ENCODE assay signal across 31 cellular contexts in genomic region chr3:13572926-13573623, GRCh38. TPM values are rescaled to one million over a fixed set of nuclear protein-coding genes. Genes with fewer than 3 reads are reported as not detected.
"Had no signal": no experiment of that assay in that cellular context is flagged by ENCODE, and none has a peak within 500 bp of the region (broad histone marks: within the 10 kb centered on the region; RNA-seq: fewer than 3 reads in every experiment).

No MANE protein-coding gene starts in this region.

- H3K27ac ChIP-seq: left ventricle myocardium inferior, pancreas, psoas muscle, sigmoid colon had no signal

- H3K9me3 Mint-ChIP-seq: activated CD4-positive, alpha-beta memory T cell treated with anti-CD3 and anti-CD28 coated beads, Interleukin-2, amount 10 ng/mL, durations not matched to agents 7 days and 5 days; activated CD4-positive, alpha-beta T cell treated with anti-CD3 and anti-CD28 coated beads, Interleukin-2, amount 10 ng/mL, durations not matched to agents 7 days and 5 days; activated naive CD4-positive, alpha-beta T cell treated with anti-CD3 and anti-CD28 coated beads for 36 hours; activated naive CD8-positive, alpha-beta T cell treated with anti-CD3 and anti-CD28 coated beads, Interleukin-2, amount 10 ng/mL, durations not matched to agents 7 days and 5 days; activated T-helper 2 cell treated with anti-CD3 and anti-CD28 coated beads, Interferon-gamma antibody, Interleukin-2, Interleukin-4, amounts not matched to agents 10 μg/mL and 5 μg/mL and 100 μg/mL, durations not matched to agents 14 hours and 24 hours and 36 hours; natural killer cell; stimulated activated naive B cell treated with anti-CD40 and anti-IgM and Interleukin-4, amounts not matched to agents 10 μg/mL and 1 μg/mL and 100 μg/mL, for 72 hours; T-helper 1 cell treated with Interleukin-12 subunit alpha and Interleukin-12 subunit beta and Interleukin-4 antibody, amounts not matched to agents 30 μg/mL and 1 μg/mL, for 36 hours; type B pancreatic cell; WTC11 had no signal

- H3K4me1 ChIP-seq: breast epithelium, pancreas, psoas muscle, sigmoid colon had no signal

- H3K4me1 Mint-ChIP-seq: activated CD4-positive, alpha-beta memory T cell treated with anti-CD3 and anti-CD28 coated beads, Interleukin-2, amount 10 ng/mL, durations not matched to agents 7 days and 5 days; activated CD4-positive, alpha-beta T cell treated with anti-CD3 and anti-CD28 coated beads, Interleukin-2, amount 10 ng/mL, durations not matched to agents 7 days and 5 days; activated CD8-positive, alpha-beta memory T cell treated with anti-CD3 and anti-CD28 coated beads, Interleukin-2, amount 10 ng/mL, durations not matched to agents 7 days and 5 days had no signal

- H3K36me3 Mint-ChIP-seq: activated CD8-positive, alpha-beta memory T cell treated with anti-CD3 and anti-CD28 coated beads, Interleukin-2, amount 10 ng/mL, durations not matched to agents 7 days and 5 days; activated naive CD8-positive, alpha-beta T cell treated with anti-CD3 and anti-CD28 coated beads, Interleukin-2, amount 10 ng/mL, durations not matched to agents 7 days and 5 days; natural killer cell; stimulated activated naive B cell treated with anti-CD40 and anti-IgM and Interleukin-4, amounts not matched to agents 10 μg/mL and 1 μg/mL and 100 μg/mL, for 72 hours; type B pancreatic cell; WTC11 had no signal

- DNase-seq: activated CD4-positive, alpha-beta memory T cell treated with anti-CD3 and anti-CD28 coated beads, Interleukin-2, amount 10 ng/mL, durations not matched to agents 7 days and 5 days; activated CD4-positive, alpha-beta T cell treated with anti-CD3 and anti-CD28 coated beads for 1 hour; activated CD4-positive, alpha-beta T cell treated with anti-CD3 and anti-CD28 coated beads, Interleukin-2, amount 10 ng/mL, durations not matched to agents 7 days and 5 days; activated CD8-positive, alpha-beta memory T cell treated with anti-CD3 and anti-CD28 coated beads, Interleukin-2, amount 10 ng/mL, durations not matched to agents 7 days and 5 days; activated naive CD4-positive, alpha-beta T cell treated with anti-CD3 and anti-CD28 coated beads for 36 hours; activated naive CD8-positive, alpha-beta T cell treated with anti-CD3 and anti-CD28 coated beads, Interleukin-2, amount 10 ng/mL, durations not matched to agents 7 days and 5 days; activated T-cell treated with anti-CD3 and anti-CD28 coated beads, Interleukin-2, amount 50 U/mL, for 48 hours; amygdala; central memory CD4-positive, alpha-beta T cell; dermis blood vessel endothelial cell; effector CD8-positive, alpha-beta T cell; left ventricle myocardium inferior; mesendoderm; natural killer cell; sigmoid colon; small intestine; stimulated activated CD4-positive, alpha-beta T cell treated with anti-CD3 and anti-CD28 coated beads, Interleukin-1b, Interleukin-23, amount 100 ng/mL, for 48 hours; stimulated activated CD4-positive, alpha-beta T cell treated with anti-CD3 and anti-CD28 coated beads, Interleukin-4, amount 100 ng/mL, for 4 hours; stimulated activated CD8-positive, alpha-beta memory T cell treated with anti-CD3 and anti-CD28 coated beads, Interleukin-4, amount 100 ng/mL, for 48 hours; stimulated activated naive B cell treated with anti-CD40 and anti-IgM and Interleukin-4, amounts not matched to agents 10 μg/mL and 1 μg/mL and 100 μg/mL, for 72 hours; SW 1271; T-helper 9 cell had no signal

- H3K27me3 ChIP-seq: breast epithelium, pancreas, sigmoid colon, vagina had no signal

- H3K27ac Mint-ChIP-seq: activated CD4-positive, alpha-beta memory T cell treated with anti-CD3 and anti-CD28 coated beads, Interleukin-2, amount 10 ng/mL, durations not matched to agents 7 days and 5 days; activated CD4-positive, alpha-beta T cell treated with anti-CD3 and anti-CD28 coated beads, Interleukin-2, amount 10 ng/mL, durations not matched to agents 7 days and 5 days; activated CD8-positive, alpha-beta memory T cell treated with anti-CD3 and anti-CD28 coated beads, Interleukin-2, amount 10 ng/mL, durations not matched to agents 7 days and 5 days; activated naive CD4-positive, alpha-beta T cell treated with anti-CD3 and anti-CD28 coated beads for 36 hours; activated naive CD8-positive, alpha-beta T cell treated with anti-CD3 and anti-CD28 coated beads, Interleukin-2, amount 10 ng/mL, durations not matched to agents 7 days and 5 days; activated T-helper 2 cell treated with anti-CD3 and anti-CD28 coated beads, Interferon-gamma antibody, Interleukin-2, Interleukin-4, amounts not matched to agents 10 μg/mL and 5 μg/mL and 100 μg/mL, durations not matched to agents 14 hours and 24 hours and 36 hours; natural killer cell; stimulated activated naive B cell treated with anti-CD40 and anti-IgM and Interleukin-4, amounts not matched to agents 10 μg/mL and 1 μg/mL and 100 μg/mL, for 72 hours; T-helper 1 cell treated with Interleukin-12 subunit alpha and Interleukin-12 subunit beta and Interleukin-4 antibody, amounts not matched to agents 30 μg/mL and 1 μg/mL, for 36 hours; type B pancreatic cell; WTC11 had no signal

- H3K27me3 Mint-ChIP-seq: activated CD4-positive, alpha-beta T cell treated with anti-CD3 and anti-CD28 coated beads, Interleukin-2, amount 10 ng/mL, durations not matched to agents 7 days and 5 days; activated naive CD8-positive, alpha-beta T cell treated with anti-CD3 and anti-CD28 coated beads, Interleukin-2, amount 10 ng/mL, durations not matched to agents 7 days and 5 days; type B pancreatic cell had no signal

- H3K4me3 Mint-ChIP-seq: activated CD4-positive, alpha-beta memory T cell treated with anti-CD3 and anti-CD28 coated beads, Interleukin-2, amount 10 ng/mL, durations not matched to agents 7 days and 5 days; activated CD4-positive, alpha-beta T cell treated with anti-CD3 and anti-CD28 coated beads, Interleukin-2, amount 10 ng/mL, durations not matched to agents 7 days and 5 days; activated CD8-positive, alpha-beta memory T cell treated with anti-CD3 and anti-CD28 coated beads, Interleukin-2, amount 10 ng/mL, durations not matched to agents 7 days and 5 days; activated naive CD4-positive, alpha-beta T cell treated with anti-CD3 and anti-CD28 coated beads for 36 hours; activated naive CD8-positive, alpha-beta T cell treated with anti-CD3 and anti-CD28 coated beads, Interleukin-2, amount 10 ng/mL, durations not matched to agents 7 days and 5 days; natural killer cell; stimulated activated naive B cell treated with anti-CD40 and anti-IgM and Interleukin-4, amounts not matched to agents 10 μg/mL and 1 μg/mL and 100 μg/mL, for 72 hours; T-helper 1 cell treated with Interleukin-12 subunit alpha and Interleukin-12 subunit beta and Interleukin-4 antibody, amounts not matched to agents 30 μg/mL and 1 μg/mL, for 36 hours; type B pancreatic cell; WTC11 had no signal

- H3K9me3 ChIP-seq: breast epithelium, left ventricle myocardium inferior, pancreas, psoas muscle, sigmoid colon, vagina had no signal

- H3K4me3 ChIP-seq: breast epithelium, left ventricle myocardium inferior, lung, pancreas, psoas muscle, sigmoid colon, vagina had no signal

- H3K36me3 ChIP-seq: breast epithelium, pancreas, sigmoid colon, vagina had no signal

RNA-seq across cellular contexts. Expression of gene FBLN2, which starts 24.1 kb away (rescaled TPM):
- total RNA-seq: activated CD4-positive, alpha-beta memory T cell treated with anti-CD3 and anti-CD28 coated beads, Interleukin-2, amount 10 ng/mL, durations not matched to agents 7 days and 5 days; activated CD4-positive, alpha-beta T cell treated with anti-CD3 and anti-CD28 coated beads, Interleukin-2, amount 10 ng/mL, durations not matched to agents 7 days and 5 days; activated naive CD4-positive, alpha-beta T cell treated with anti-CD3 and anti-CD28 coated beads for 36 hours; activated T-helper 2 cell treated with anti-CD3 and anti-CD28 coated beads, Interferon-gamma antibody, Interleukin-2, Interleukin-4, amounts not matched to agents 10 μg/mL and 5 μg/mL and 100 μg/mL, durations not matched to agents 14 hours and 24 hours and 36 hours had no signal
